ENCODE assay signal across 9 cellular contexts in the genomic region with DNA sequence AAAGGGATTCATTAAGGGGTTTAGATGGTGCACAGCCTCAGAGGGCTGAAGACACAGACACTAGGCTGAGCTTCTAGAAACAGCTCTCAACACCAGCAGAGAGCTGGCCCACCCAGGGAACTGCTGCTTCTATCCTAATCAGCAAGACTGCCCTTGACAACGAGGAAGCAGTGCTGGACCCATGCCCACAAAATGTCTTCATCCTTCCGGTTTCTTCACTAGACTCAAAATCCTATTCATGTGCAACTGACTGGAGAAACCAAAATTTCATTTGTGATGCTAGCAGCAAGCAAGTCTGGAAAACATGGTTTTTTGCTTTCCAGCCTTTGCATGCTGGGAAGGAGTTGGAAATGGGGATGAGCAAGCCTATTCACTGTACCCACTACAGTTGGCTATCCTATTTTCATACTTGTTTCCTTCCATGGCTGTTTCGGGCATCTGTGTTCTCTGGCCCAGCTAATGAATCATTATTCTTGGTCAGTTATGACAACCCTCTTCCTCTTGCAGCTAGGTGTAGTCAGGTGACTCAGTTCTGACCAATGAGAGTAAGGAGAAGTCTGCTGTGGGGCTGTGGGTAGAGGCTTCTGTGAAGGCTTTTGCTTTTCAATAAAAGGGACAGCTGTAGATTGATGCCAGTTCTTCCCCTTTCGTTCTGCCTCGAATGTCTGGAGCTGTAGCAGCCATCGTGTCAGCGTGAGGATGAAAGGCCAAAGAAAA. TPM values are rescaled to one million over a fixed set of nuclear protein-coding genes. Genes with fewer than 3 reads are reported as not detected.
A peak's percentile ranks its signal among the peaks of the same experiment; 100 is the strongest.
DNase-seq lines count a peak whose midpoint lies in the region; ATAC-seq and TF ChIP-seq lines count a peak whose summit lies in the region.
"Had no signal": no experiment of that assay in that cellular context is flagged by ENCODE, and none has a peak within 500 bp of the region (broad histone marks: within the 10 kb centered on the region; RNA-seq: fewer than 3 reads in every experiment).

No MANE protein-coding gene starts in this region.

- no peaks in the 10 kb centered on the region for H3K36me3 ChIP-seq in mammary epithelial cell (ENCODE audit: insufficient read depth, low read length)
- H3K36me3 ChIP-seq in CD8-positive, alpha-beta T cell (ENCODE audit: insufficient read depth, low read length), result no peaks in the 10 kb centered on the region

- H3K4me1 Mint-ChIP-seq in HFFc6 (ENCODE audit: low read depth) (peaks cover 44% of the 10 kb centered on the region), natural killer cell (peaks cover 12% of the 10 kb centered on the region in 2 donors)
- peaks cover 4% of the 10 kb centered on the region for H3K4me1 Mint-ChIP-seq in CD8-positive, alpha-beta T cell (ENCODE audit: low read depth)

- no peaks in the 10 kb centered on the region for H3K36me3 Mint-ChIP-seq in HFFc6 (ENCODE audit: low read depth)
- no peaks in the 10 kb centered on the region for H3K36me3 Mint-ChIP-seq in natural killer cell
- H3K36me3 Mint-ChIP-seq in CD8-positive, alpha-beta T cell, result no peaks in the 10 kb centered on the region

- H3K27ac Mint-ChIP-seq in HFFc6, result peak overlapping the region; percentile 35; the same call in 1 of the 2 replicates
- H3K27ac Mint-ChIP-seq in natural killer cell, result peak overlapping the region in 1 of 2 donors; percentile 69
- H3K27ac Mint-ChIP-seq in CD8-positive, alpha-beta T cell, result no peak overlapping the region

- no peaks in the 10 kb centered on the region for H3K27me3 ChIP-seq in mammary epithelial cell (ENCODE audit: insufficient read depth, low read length)
- no peaks in the 10 kb centered on the region for H3K27me3 ChIP-seq in CD8-positive, alpha-beta T cell (ENCODE audit: insufficient read depth, low read length)

- intact Hi-C loops in mammary epithelial cell (cut with micrococcal nuclease) (no loop called here), natural killer cell (cut with micrococcal nuclease) (no loop called here)
- intact Hi-C loops in CD8-positive, alpha-beta T cell (cut with DNase I, micrococcal nuclease), result no loop called here

- ATAC-seq in GM18502 (IDR thresholded peaks at IDR 0.05; ENCODE audit: poor library complexity, unreplicated experiment), result peak; percentile 95
- ATAC-seq in natural killer cell, result peak; percentile 77 to 90 (median 80)
- no peak for ATAC-seq in CD8-positive, alpha-beta T cell

- no peaks in the 10 kb centered on the region for H3K9me3 ChIP-seq in mammary epithelial cell (replicated peaks; ENCODE audit: insufficient read depth, low read length)
- H3K9me3 ChIP-seq in CD8-positive, alpha-beta T cell (ENCODE audit: low read length), result no peaks in the 10 kb centered on the region

- H3K27me3 Mint-ChIP-seq in HFFc6 (ENCODE audit: insufficient read depth) (no peaks in the 10 kb centered on the region), natural killer cell (ENCODE audit: low read depth in 2 of 2) (peaks cover 12 to 17% of the 10 kb centered on the region in 2 donors)
- peaks cover 25% of the 10 kb centered on the region for H3K27me3 Mint-ChIP-seq in CD8-positive, alpha-beta T cell (ENCODE audit: low read depth)

- no peaks in the 10 kb centered on the region for H4K20me1 ChIP-seq in mammary epithelial cell (ENCODE audit: insufficient read depth, low read length)

- peak overlapping the region; percentile 37; the same call in 1 of the 2 replicates for H3K4me3 Mint-ChIP-seq in HFFc6
- peak overlapping the region; percentile 52 for H3K4me3 Mint-ChIP-seq in natural killer cell
- no peak overlapping the region for H3K4me3 Mint-ChIP-seq in CD8-positive, alpha-beta T cell

- no peak overlapping the region for H3K9ac ChIP-seq in mammary epithelial cell (ENCODE audit: insufficient read depth, low read length)

- CTCF ChIA-PET in mammary epithelial cell (lab: Charles Lee; ENCODE audit: low non-redundant PET), result no interaction called here
- CTCF ChIA-PET in CD8-positive, alpha-beta T cell (lab: Charles Lee), result interaction anchor here (0.6 to 0.9 kb wide), 2 partner anchors 14 to 56 kb away, joined by 3 read pairs; no protein-coding TSS in a partner anchor

- no peaks in the 10 kb centered on the region for H3K9me3 Mint-ChIP-seq in HFFc6
- no peaks in the 10 kb centered on the region for H3K9me3 Mint-ChIP-seq in natural killer cell
- no peaks in the 10 kb centered on the region for H3K9me3 Mint-ChIP-seq in CD8-positive, alpha-beta T cell

- H3K4me3 ChIP-seq in mammary epithelial cell (replicated peaks in 1 of 3; ENCODE audit: insufficient read depth in 1 of 3, low read depth in 2 of 3, low read length in 3 of 3), result no peak overlapping the region
- H3K4me3 ChIP-seq in CD8-positive, alpha-beta T cell (ENCODE audit: low read depth, low read length), result no peak overlapping the region

- peak overlapping the region; percentile 65 for H2AFZ ChIP-seq in mammary epithelial cell (ENCODE audit: low read depth, low read length)

- BruUV-seq in mammary epithelial cell (replicated peaks; lab: Mats Ljungman, UMichigan), result no TSS peak

- H3K4me1 ChIP-seq in mammary epithelial cell (ENCODE audit: insufficient read depth, low read length), result peaks cover 35% of the 10 kb centered on the region
- no peaks in the 10 kb centered on the region for H3K4me1 ChIP-seq in CD8-positive, alpha-beta T cell (ENCODE audit: insufficient read depth, low read length)

- peak overlapping the region; percentile 18 for H3K4me2 ChIP-seq in mammary epithelial cell (ENCODE audit: insufficient read depth, low read depth, low read length)

- TF ChIP-seq CTCF in HFFc6 (IDR thresholded peaks at IDR 0.05) (no peak), mammary epithelial cell (conservative IDR thresholded peaks at IDR 0.05 in 1 of 2, IDR thresholded peaks at IDR 0.05 in 1 of 2; ENCODE audit: extremely low read depth in 1 of 2, insufficient read depth in 1 of 2, low read depth in 1 of 2, low read length in 2 of 2) (no peak), natural killer cell (IDR thresholded peaks at IDR 0.05) (no peak)
- no peak for TF ChIP-seq CTCF in CD8-positive, alpha-beta T cell (IDR thresholded peaks at IDR 0.05)

- in situ Hi-C loops in mammary epithelial cell (cut with MboI; ENCODE audit: low sequenced_read_pairs in 2 of 2), result no loop called here

- dilution Hi-C loops in mammary epithelial cell (cut with HindIII; ENCODE audit: low sequenced_read_pairs), result no loop called here

- POLR2A ChIA-PET in CD8-positive, alpha-beta T cell (lab: Charles Lee), result no interaction called here

- no peaks in the 10 kb centered on the region for H3K79me2 ChIP-seq in mammary epithelial cell (ENCODE audit: insufficient read depth, low read length)

- DNase-seq in HFFc6 (no peak), MV-4-11 (lab: John Stamatoyannopoulos, UW) (peak; percentile 99), mammary epithelial cell (peak; percentile 52), natural killer cell (no peak), cortex of kidney (lab: John Stamatoyannopoulos, UW) (no peak)
- DNase-seq in CD8-positive, alpha-beta T cell, result no peak
- DNase-seq in activated naive CD4-positive, alpha-beta T cell treated with anti-CD3 and anti-CD28 coated beads, Interleukin-2, amount 50 U/mL, for 16 hours, result no peak

- 55% methylated on average over 5 of the region's 7 CpGs for WGBS in mammary epithelial cell (ENCODE audit: low coverage, missing lambda C conversion rate)

- H3K27ac ChIP-seq in mammary epithelial cell (ENCODE audit: insufficient read depth, low read depth, low read length), result no peak overlapping the region
- H3K27ac ChIP-seq in CD8-positive, alpha-beta T cell (ENCODE audit: low read depth, low read length), result no peak overlapping the region

RNA-seq across cellular contexts. Expression of gene TMEM61, which starts 14.6 kb away (rescaled TPM):
- not detected for total RNA-seq in HFFc6 (2021; fragmentation: NEBNext Ultra II Directional; extraction: Animal tissue kit (Norgen Biotek cat#: 25700))
- total RNA-seq in mammary epithelial cell (1 to 10 TPM; 1.3 to 1.8 TPM), natural killer cell (not detected)
- 0.78 TPM for polyA plus RNA-seq in mammary epithelial cell
- polyA minus RNA-seq in mammary epithelial cell, result 8.6 TPM
- total RNA-seq in CD8-positive, alpha-beta T cell, result not detected
- total RNA-seq: NCI-H460 had no signal

RNA-seq across cellular contexts. Expression of gene BSND, which starts 33.0 kb away (rescaled TPM):
- total RNA-seq in HFFc6 (2021; fragmentation: NEBNext Ultra II Directional; extraction: Animal tissue kit (Norgen Biotek cat#: 25700)), result not detected
- total RNA-seq in mammary epithelial cell (not detected), natural killer cell (not detected)
- not detected for polyA plus RNA-seq in mammary epithelial cell
- not detected for polyA minus RNA-seq in mammary epithelial cell
- not detected for total RNA-seq in CD8-positive, alpha-beta T cell
- total RNA-seq: NCI-H460 had no signal

Comparison
In these comparisons a context has a peak if more than half of its experiments do, and no peak if none do; other contexts are left out.
1. DNase-seq: peak in MV-4-11 (single experiment) and mammary epithelial cell (single experiment); none in HFFc6 (single experiment), natural killer cell (single experiment), CD8-positive, alpha-beta T cell (0 of 7), cortex of kidney (single experiment) and activated naive CD4-positive, alpha-beta T cell treated with anti-CD3 and anti-CD28 coated beads, Interleukin-2, amount 50 U/mL, for 16 hours (single experiment).